Comparison of ENCODE assay signal across 8 cellular contexts in the genomic region with DNA sequence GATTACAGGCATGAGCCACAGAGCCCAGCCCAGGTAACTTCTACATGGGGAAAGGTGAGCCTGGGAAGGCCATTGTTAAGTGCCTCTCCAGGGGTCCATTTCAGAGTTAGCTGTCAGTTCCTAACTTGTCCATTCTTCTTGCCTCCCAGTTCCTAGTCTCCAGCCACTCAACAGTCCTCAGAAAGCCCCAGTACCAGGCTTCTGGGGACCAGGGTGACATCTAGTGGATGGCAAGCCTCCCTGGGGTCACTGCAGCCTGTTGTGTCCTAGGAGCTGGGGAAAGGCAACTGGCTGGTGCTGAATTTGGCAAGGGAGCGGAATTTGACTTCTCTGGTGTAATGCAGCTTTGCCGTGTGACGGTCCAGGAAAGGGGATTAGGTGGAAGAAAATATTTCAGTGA. TPM values are rescaled to one million over a fixed set of nuclear protein-coding genes. Genes with fewer than 3 reads are reported as not detected.
DNase-seq lines count a peak whose midpoint lies in the region; ATAC-seq and TF ChIP-seq lines count a peak whose summit lies in the region.

No MANE protein-coding gene starts in this region.

- no peaks in the 10 kb centered on the region for H3K79me2 ChIP-seq in mammary epithelial cell (ENCODE audit: insufficient read depth, low read length)
- H3K79me2 ChIP-seq in PC-3 (ENCODE audit: low read length) = no peaks in the 10 kb centered on the region

- intact Hi-C loops in MCF 10A (cut with micrococcal nuclease) (no loop called here), mammary epithelial cell (cut with micrococcal nuclease) (no loop called here), PC-3 (cut with micrococcal nuclease) (no loop called here)

- H2AFZ ChIP-seq in mammary epithelial cell (ENCODE audit: low read depth, low read length) (no peak overlapping the region), PC-3 (ENCODE audit: low read length) (no peak overlapping the region)

- in situ Hi-C loops in mammary epithelial cell (cut with MboI; ENCODE audit: low sequenced_read_pairs in 2 of 2) = no loop called here

- H3K9me3 Mint-ChIP-seq in MCF 10A (ENCODE audit: unreplicated experiment) = no peaks in the 10 kb centered on the region
- H3K9me3 Mint-ChIP-seq in progenitor cell of endocrine pancreas (ENCODE audit: low read depth) = no peaks in the 10 kb centered on the region

- H3K27ac Mint-ChIP-seq in MCF 10A (ENCODE audit: low read depth, unreplicated experiment) (no peak overlapping the region), progenitor cell of endocrine pancreas (no peak overlapping the region)

- H4K20me1 ChIP-seq in mammary epithelial cell (ENCODE audit: insufficient read depth, low read length) = no peaks in the 10 kb centered on the region
- H4K20me1 ChIP-seq in PC-3 (ENCODE audit: low read length) = no peaks in the 10 kb centered on the region

- H3K36me3 Mint-ChIP-seq in MCF 10A (ENCODE audit: insufficient read depth, unreplicated experiment) (no peaks in the 10 kb centered on the region), progenitor cell of endocrine pancreas (ENCODE audit: insufficient read depth) (peaks cover 1% of the 10 kb centered on the region)

- no peak overlapping the region for H3K4me3 Mint-ChIP-seq in MCF 10A (ENCODE audit: unreplicated experiment)
- no peak overlapping the region for H3K4me3 Mint-ChIP-seq in progenitor cell of endocrine pancreas (ENCODE audit: low read depth)

- H3K27me3 ChIP-seq in mammary epithelial cell (ENCODE audit: insufficient read depth, low read length) (no peaks in the 10 kb centered on the region), PC-3 (ENCODE audit: low read length) (no peaks in the 10 kb centered on the region)

- H3K9ac ChIP-seq in mammary epithelial cell (ENCODE audit: insufficient read depth, low read length) (no peak overlapping the region), PC-3 (ENCODE audit: low read length) (no peak overlapping the region)

- H3K27me3 Mint-ChIP-seq in MCF 10A (ENCODE audit: insufficient read depth, unreplicated experiment) = no peaks in the 10 kb centered on the region
- no peaks in the 10 kb centered on the region for H3K27me3 Mint-ChIP-seq in progenitor cell of endocrine pancreas

- no peaks in the 10 kb centered on the region for H3K9me3 ChIP-seq in mammary epithelial cell (replicated peaks; ENCODE audit: insufficient read depth, low read length)
- H3K9me3 ChIP-seq in PC-3 (ENCODE audit: low read length) = no peaks in the 10 kb centered on the region

- BruUV-seq in MCF 10A (replicated peaks; lab: Mats Ljungman, UMichigan) (no TSS peak), mammary epithelial cell (replicated peaks; lab: Mats Ljungman, UMichigan) (no TSS peak), PC-3 (replicated peaks; lab: Mats Ljungman, UMichigan) (no TSS peak)

- H3K4me1 Mint-ChIP-seq in MCF 10A (ENCODE audit: insufficient read depth, unreplicated experiment) (no peaks in the 10 kb centered on the region), progenitor cell of endocrine pancreas (ENCODE audit: low read depth) (peaks cover 30% of the 10 kb centered on the region)

- H3K4me1 ChIP-seq in mammary epithelial cell (ENCODE audit: insufficient read depth, low read length) (no peaks in the 10 kb centered on the region), PC-3 (ENCODE audit: insufficient read depth, low read length) (no peaks in the 10 kb centered on the region)

- peak; percentile 79 for ATAC-seq in PC-3
- no peak for ATAC-seq in GM18909 (IDR thresholded peaks at IDR 0.05; ENCODE audit: poor library complexity, unreplicated experiment)

- peak; percentile 35 for DNase-seq in MCF 10A (ENCODE audit: unreplicated experiment)
- DNase-seq in mammary epithelial cell = no peak
- DNase-seq in PC-3 = peak; percentile 51
- peak; percentile 15 for DNase-seq in fibroblast of mammary gland (ENCODE audit: low read depth)
- no peak for DNase-seq in progenitor cell of endocrine pancreas (ENCODE audit: low spot score, unreplicated experiment)
- DNase-seq in NCI-H1436 treated with DMSO at 0.1 percent for 48 hours (lab: John Stamatoyannopoulos, UW) = no peak
- no peak for DNase-seq in stimulated activated naive CD4-positive, alpha-beta T cell treated with Interleukin-2 at 50 U/mL for 16 hours (lab: John Stamatoyannopoulos, UW)

- H3K36me3 ChIP-seq in mammary epithelial cell (ENCODE audit: insufficient read depth, low read length) = no peaks in the 10 kb centered on the region
- no peaks in the 10 kb centered on the region for H3K36me3 ChIP-seq in PC-3 (ENCODE audit: low read depth, low read length)

- CTCF ChIA-PET in MCF 10A (lab: Yijun Ruan, JAX) (interaction anchor here (0.7 to 1.8 kb wide), 3 partner anchors 26 to 114 kb away, joined by 3 to 5 read pairs (median 3); no protein-coding TSS in a partner anchor), mammary epithelial cell (lab: Charles Lee; ENCODE audit: low non-redundant PET) (no interaction called here), PC-3 (lab: Charles Lee) (interaction anchor here (1.3 kb wide), 1 partner anchor 29 kb away, joined by 9 read pairs; no protein-coding TSS in a partner anchor)

- H3K4me2 ChIP-seq in mammary epithelial cell (ENCODE audit: insufficient read depth, low read depth, low read length) = no peak overlapping the region
- H3K4me2 ChIP-seq in PC-3 (ENCODE audit: low read length) = no peak overlapping the region

- WGBS in mammary epithelial cell (ENCODE audit: low coverage, missing lambda C conversion rate) = 90% methylated on average over 3 of the region's 3 CpGs

- H3F3A ChIP-seq in PC-3 (ENCODE audit: low read length, unreplicated experiment) = no peaks in the 10 kb centered on the region

- TF ChIP-seq CTCF in MCF 10A (IDR thresholded peaks at IDR 0.05; ENCODE audit: unreplicated experiment) = no peak
- TF ChIP-seq CTCF in mammary epithelial cell (conservative IDR thresholded peaks at IDR 0.05 in 1 of 2, IDR thresholded peaks at IDR 0.05 in 1 of 2; ENCODE audit: extremely low read depth in 1 of 2, insufficient read depth in 1 of 2, low read depth in 1 of 2, low read length in 2 of 2) = peak in 1 of 2 donors; percentile 38
- TF ChIP-seq CTCF in PC-3 (conservative IDR thresholded peaks at IDR 0.05; ENCODE audit: low read depth, low read length) = peak; percentile 57
- TF ChIP-seq CTCF in fibroblast of mammary gland (conservative IDR thresholded peaks at IDR 0.05; ENCODE audit: control insufficient read depth, insufficient read depth, low read depth, low read length) = no peak
- TF ChIP-seq CTCF in progenitor cell of endocrine pancreas (IDR thresholded peaks at IDR 0.05; ENCODE audit: unreplicated experiment) = peak; percentile 59

- H3K9me2 ChIP-seq in PC-3 (replicated peaks; ENCODE audit: low read length) = no peaks in the 10 kb centered on the region

- POLR2A ChIA-PET in MCF 10A (lab: Yijun Ruan, JAX) (no interaction called here), PC-3 (lab: Charles Lee; ENCODE audit: unreplicated experiment) (no interaction called here)

- H3K4me3 ChIP-seq in mammary epithelial cell (replicated peaks in 1 of 3; ENCODE audit: insufficient read depth in 1 of 3, low read depth in 2 of 3, low read length in 3 of 3) (no peak overlapping the region), PC-3 (ENCODE audit: low read length) (no peak overlapping the region), fibroblast of mammary gland (ENCODE audit: control insufficient read depth, low read depth, low read length) (no peak overlapping the region)

- dilution Hi-C loops in mammary epithelial cell (cut with HindIII; ENCODE audit: low sequenced_read_pairs) = no loop called here

- no peak overlapping the region for H3K27ac ChIP-seq in mammary epithelial cell (ENCODE audit: insufficient read depth, low read depth, low read length)
- H3K27ac ChIP-seq in PC-3 (ENCODE audit: low read length) = no peak overlapping the region

RNA-seq across cellular contexts. Expression of a gene that starts 2.1 kb away (rescaled TPM):
- total RNA-seq in MCF 10A (2022) (not detected in 2 replicates), mammary epithelial cell (not detected), PC-3 (2014; rRNA removed) (0.07 TPM in 1 of 2 replicates, not detected in the other), progenitor cell of endocrine pancreas (2.3 and 2.4 TPM in 2 replicates)
- not detected for polyA plus RNA-seq in mammary epithelial cell
- polyA minus RNA-seq in mammary epithelial cell = not detected

RNA-seq across cellular contexts. Expression of a gene that starts 17.0 kb away (rescaled TPM):
- total RNA-seq in MCF 10A (2022) (not detected in 2 replicates), mammary epithelial cell (under 1 TPM in 1 of 2 donors, not detected in 1; under 0.01 TPM), PC-3 (2014; rRNA removed) (not detected in 2 replicates), progenitor cell of endocrine pancreas (27.1 and 32.6 TPM in 2 replicates)
- polyA plus RNA-seq in mammary epithelial cell = not detected
- polyA minus RNA-seq in mammary epithelial cell = not detected

RNA-seq across cellular contexts. Expression of a gene that starts 28.6 kb away (rescaled TPM):
- total RNA-seq in MCF 10A (2022) (0.69 and 0.96 TPM in 2 replicates), mammary epithelial cell (1 to 10 TPM in 1 of 2 donors, under 1 TPM in 1; 0.67 to 1.3 TPM), PC-3 (2014; rRNA removed) (5.4 and 5.6 TPM in 2 replicates), progenitor cell of endocrine pancreas (0.42 TPM in 1 of 2 replicates, not detected in the other)
- 3.5 TPM for polyA plus RNA-seq in mammary epithelial cell
- polyA minus RNA-seq in mammary epithelial cell = not detected

RNA-seq across cellular contexts. Expression of a gene that starts 55.2 kb away (rescaled TPM):
- total RNA-seq in MCF 10A (2022) (0.58 TPM in 1 of 2 replicates, not detected in the other), mammary epithelial cell (under 1 TPM in 1 of 2 donors, not detected in 1; 0.87 TPM), PC-3 (2014; rRNA removed) (3.0 and 5.6 TPM in 2 replicates), progenitor cell of endocrine pancreas (not detected in 2 replicates)
- polyA plus RNA-seq in mammary epithelial cell = 1.6 TPM
- not detected for polyA minus RNA-seq in mammary epithelial cell

Comparison
In these comparisons a context has a peak if more than half of its experiments do, and no peak if none do; other contexts are left out.
1. DNase-seq: peak in MCF 10A (single experiment), PC-3 (single experiment) and fibroblast of mammary gland (single experiment); none in mammary epithelial cell (single experiment), progenitor cell of endocrine pancreas (single experiment), NCI-H1436 treated with DMSO at 0.1 percent for 48 hours (single experiment) and stimulated activated naive CD4-positive, alpha-beta T cell treated with Interleukin-2 at 50 U/mL for 16 hours (single experiment).
2. CTCF ChIP-seq: peak in PC-3 (single experiment) and progenitor cell of endocrine pancreas (single experiment); none in MCF 10A (single experiment) and fibroblast of mammary gland (single experiment).
3. RNA of a gene that starts 17.0 kb away (total RNA-seq): 27.1 to 32.6 TPM in progenitor cell of endocrine pancreas; not detected in MCF 10A, under 0.01 TPM in mammary epithelial cell and not detected in PC-3; every median in the first group is over 10 times any median in the second.